ENCODE assay signal across 8 cellular contexts in the genomic region with DNA sequence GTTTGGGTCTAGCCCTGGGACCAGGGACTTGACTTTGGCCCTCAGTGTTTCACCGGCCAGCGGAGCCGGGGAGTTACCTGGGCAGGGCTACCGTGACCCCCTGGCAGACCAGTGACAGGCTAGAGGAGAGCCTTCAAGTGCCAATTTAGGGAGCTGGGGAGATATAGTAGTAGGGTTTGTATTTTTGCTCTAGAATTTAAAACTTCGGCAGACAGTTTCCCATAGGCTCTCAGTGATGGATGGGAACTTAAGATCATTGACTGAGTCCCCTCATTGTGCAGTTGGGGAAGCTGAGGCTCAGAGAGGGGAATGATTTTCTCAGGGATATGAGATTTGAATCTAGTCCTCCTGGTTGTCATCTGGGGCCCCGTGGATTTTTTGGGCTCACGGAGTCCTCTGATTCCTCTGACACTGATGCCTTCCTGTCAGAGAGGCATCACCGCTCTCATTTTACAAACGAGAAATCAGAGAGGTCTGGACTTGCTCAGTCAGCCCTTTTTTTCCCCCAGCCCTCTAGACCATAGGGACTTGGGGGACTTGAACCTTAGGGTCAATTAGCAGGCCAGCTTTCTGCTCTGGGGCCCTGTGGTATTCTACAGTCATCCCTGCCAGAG. TPM values are rescaled to one million over a fixed set of nuclear protein-coding genes. Genes with fewer than 3 reads are reported as not detected.
DNase-seq lines count a peak whose midpoint lies in the region; ATAC-seq and TF ChIP-seq lines count a peak whose summit lies in the region.

No MANE protein-coding gene starts in this region.

- no peaks in the 10 kb centered on the region for H3K9me3 Mint-ChIP-seq in IgD-negative memory B cell
- no peaks in the 10 kb centered on the region for H3K9me3 Mint-ChIP-seq in natural killer cell

- H3K4me3 ChIP-seq in BLaER1: peak overlapping the region; percentile 75
- peak overlapping the region; percentile 47 for H3K4me3 ChIP-seq in astrocyte of the cerebellum (ENCODE audit: low read depth, low read length)

- DNase-seq in astrocyte of the cerebellum (ENCODE audit: low read depth) (no peak), natural killer cell (no peak), kidney tubule cell (ENCODE audit: low spot score) (no peak), dedifferentiated amniotic fluid mesenchymal stem cell (ENCODE audit: extremely low spot score) (no peak)

- in situ Hi-C loops in astrocyte of the cerebellum (cut with HindIII; ENCODE audit: low sequenced_read_pairs): loop anchor here (5.0 kb wide), 2 partner anchors 77 to 162 kb away; no protein-coding TSS in a partner anchor

- no peaks in the 10 kb centered on the region for H4K20me1 ChIP-seq in BLaER1

- peaks cover 17 to 20% (median 17%) of the 10 kb centered on the region in 3 donors for H3K4me1 Mint-ChIP-seq in IgD-negative memory B cell
- H3K4me1 Mint-ChIP-seq in natural killer cell: peaks cover 35 to 42% of the 10 kb centered on the region in 2 donors

- TF ChIP-seq CTCF in astrocyte of the cerebellum (IDR thresholded peaks at IDR 0.05; ENCODE audit: low read depth, low read length, missing control alignments) (no peak), natural killer cell (IDR thresholded peaks at IDR 0.05) (no peak)

- ATAC-seq in natural killer cell (no peak), HG02571 (IDR thresholded peaks at IDR 0.05; ENCODE audit: unreplicated experiment) (no peak), HG02938 (IDR thresholded peaks at IDR 0.05; ENCODE audit: unreplicated experiment) (no peak)

- H3K27me3 ChIP-seq in BLaER1: no peaks in the 10 kb centered on the region

- H3K36me3 Mint-ChIP-seq in IgD-negative memory B cell: peaks cover 4% of the 10 kb centered on the region
- no peaks in the 10 kb centered on the region for H3K36me3 Mint-ChIP-seq in natural killer cell

- H3K27ac Mint-ChIP-seq in IgD-negative memory B cell (peak overlapping the region; percentile 57 to 80 (median 63)), natural killer cell (peak overlapping the region; percentile 81 to 92)

- H3K4me1 ChIP-seq in BLaER1: peaks cover 71% of the 10 kb centered on the region

- no peaks in the 10 kb centered on the region for H3K36me3 ChIP-seq in BLaER1

- intact Hi-C loops in natural killer cell (cut with micrococcal nuclease): loop anchor here (1.0 to 10.0 kb wide), 6 partner anchors 129 to 437 kb away; partner anchors contain the start of genes CYB5RL, MRPL37, TCEANC2 and TMEM59

- H3K4me2 ChIP-seq in BLaER1: peak overlapping the region; percentile 97

- H3K27ac ChIP-seq in BLaER1: no peak overlapping the region

- peak overlapping the region; percentile 77 to 95 (median 94) for H3K4me3 Mint-ChIP-seq in IgD-negative memory B cell
- peak overlapping the region; percentile 89 for H3K4me3 Mint-ChIP-seq in natural killer cell

- no peaks in the 10 kb centered on the region for H3K9me3 ChIP-seq in BLaER1

- H3K9ac ChIP-seq in BLaER1: no peak overlapping the region

- H3K27me3 Mint-ChIP-seq in IgD-negative memory B cell: peaks cover 25% of the 10 kb centered on the region
- H3K27me3 Mint-ChIP-seq in natural killer cell (ENCODE audit: low read depth in 2 of 2): peaks cover 10 to 25% of the 10 kb centered on the region in 2 donors

RNA-seq across cellular contexts. Expression of gene ACOT11, which starts 58.3 kb away (rescaled TPM):
- polyA plus RNA-seq in IgD-negative memory B cell: 0.41 TPM
- total RNA-seq in natural killer cell: 1 to 10 TPM in 1 of 3 donors, under 1 TPM in 2; 0.61 to 1.2 (median 0.85) TPM
